27 cellular contexts compared by ENCODE assay signal in the genomic region with DNA sequence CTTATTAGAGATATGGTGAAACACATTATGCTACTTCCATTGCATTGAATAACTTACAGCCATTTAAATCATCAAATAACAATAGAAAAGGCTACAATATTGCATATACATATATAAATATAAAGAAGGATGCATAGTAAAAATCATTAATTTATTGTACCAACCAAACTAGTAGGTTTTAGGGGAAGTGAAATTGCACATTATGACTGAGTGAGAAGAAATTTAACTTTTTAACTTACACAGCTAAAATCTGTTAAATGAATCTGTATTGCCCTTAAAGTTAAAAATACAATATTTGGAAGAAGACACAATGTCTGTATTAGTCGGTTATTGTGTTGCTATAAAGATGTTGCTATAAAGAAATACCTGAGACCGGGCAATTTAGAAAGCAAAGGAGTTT.
"Had no signal": no experiment of that assay in that cellular context is flagged by ENCODE, and none has a peak within 500 bp of the region (broad histone marks: within the 10 kb centered on the region; RNA-seq: fewer than 3 reads in every experiment).

No MANE protein-coding gene starts in this region.

- DNase-seq: hippocampal formation; kidney glomerular epithelial cell; left cardiac atrium; left ventricle myocardium superior; lower lobe of right lung; mammary epithelial cell; mesenchymal stem cell; naive thymus-derived CD8-positive, alpha-beta T cell; nucleus accumbens; pancreas; posterior cingulate gyrus; retina; right cardiac atrium; stimulated activated CD4-positive, alpha-beta T cell treated with anti-CD3 and anti-CD28 coated beads, Interleukin-12 subunit alpha, Interleukin-12 subunit beta, amount 100 ng/mL, for 4 hours; stimulated activated CD4-positive, alpha-beta T cell treated with anti-CD3 and anti-CD28 coated beads, Interleukin-15, amount 100 ng/mL, for 24 hours; stimulated activated CD4-positive, alpha-beta T cell treated with anti-CD3 and anti-CD28 coated beads, Interleukin-2, amount 100 ng/mL, for 24 hours; stimulated activated CD4-positive, alpha-beta T cell treated with anti-CD3 and anti-CD28 coated beads, Interleukin-4, amount 100 ng/mL, for 1 hour; stimulated activated naive B cell treated with anti-CD40 and anti-IgM and Interleukin-4, amounts not matched to agents 10 μg/mL and 1 μg/mL and 100 μg/mL, for 72 hours; tibial artery; trophoblast cell; upper lobe of right lung had no signal

- H3K4me1 ChIP-seq: lower lobe of right lung, pancreas, prostate gland, suprapubic skin, tibial artery, upper lobe of right lung had no signal

- H3K27me3 ChIP-seq: pancreas, suprapubic skin, tibial artery, upper lobe of right lung had no signal

- H3K9me3 ChIP-seq: lower lobe of right lung, pancreas, prostate gland, thoracic aorta, upper lobe of right lung had no signal

- ATAC-seq: left cardiac atrium; left lobe of liver; left ventricle myocardium superior; lower lobe of right lung; naive thymus-derived CD8-positive, alpha-beta T cell; pancreas; right cardiac atrium; sciatic nerve; stimulated activated naive B cell treated with anti-CD40 and anti-IgM and Interleukin-4, amounts not matched to agents 10 μg/mL and 1 μg/mL and 100 μg/mL, for 72 hours; upper lobe of right lung had no signal

- H3K36me3 ChIP-seq: lower lobe of right lung, pancreas, prostate gland, suprapubic skin, thoracic aorta, tibial artery, upper lobe of right lung had no signal

- H3K4me3 ChIP-seq: lower lobe of right lung, pancreas, prostate gland, skin epidermis, suprapubic skin, thoracic aorta, tibial artery, upper lobe of right lung had no signal

- H3K27ac ChIP-seq: lower lobe of right lung, pancreas, prostate gland, skin epidermis, suprapubic skin, thoracic aorta, tibial artery, upper lobe of right lung had no signal
